In the genomic region with DNA sequence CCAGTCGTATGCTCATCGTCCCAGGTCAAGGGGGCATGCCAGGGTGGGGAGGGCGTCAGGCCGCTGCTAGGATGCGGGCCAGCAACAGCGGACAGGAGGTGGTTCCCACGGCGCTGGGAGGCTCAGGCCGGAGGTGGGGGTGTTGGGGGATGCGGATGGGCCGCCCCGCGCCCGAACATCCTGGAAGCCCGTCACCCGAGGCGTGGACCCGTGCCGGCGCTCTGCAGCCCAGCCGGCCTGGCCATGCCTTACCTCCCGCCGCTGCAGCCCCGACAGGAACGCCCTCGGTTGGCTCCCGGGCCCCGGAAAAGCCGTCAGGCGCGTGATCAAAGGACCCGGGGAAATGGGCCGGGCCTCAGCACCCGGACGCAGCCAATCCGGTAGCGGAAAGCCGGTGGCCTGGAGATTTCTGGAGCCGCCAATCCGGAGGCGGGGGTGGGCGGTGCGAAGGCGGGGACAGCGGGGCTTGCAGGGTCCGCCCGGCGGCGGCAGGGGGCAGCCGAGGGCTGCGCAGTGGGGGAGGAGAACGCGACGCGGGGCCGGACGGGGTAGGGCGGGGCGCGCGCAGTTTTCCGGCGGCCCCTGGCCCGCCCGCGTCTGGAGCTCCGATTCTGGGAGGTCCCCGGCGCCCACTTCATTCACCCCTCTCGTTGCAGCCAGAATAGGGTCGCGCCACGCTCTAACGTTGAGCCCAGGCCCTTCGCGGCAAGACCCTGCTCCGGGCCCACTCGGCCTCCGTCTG, we compare ENCODE assay signal across 8 cellular contexts. TPM values are rescaled to one million over a fixed set of nuclear protein-coding genes. Genes with fewer than 3 reads are reported as not detected.
DNase-seq lines count a peak whose midpoint lies in the region; ATAC-seq and TF ChIP-seq lines count a peak whose summit lies in the region.

A gene (minus strand): TSS at position 280 of the 742 bp plus-strand sequence. CDS start 1,215 bp downstream, outside the sequence.

- H3K27ac Mint-ChIP-seq in activated naive CD8-positive, alpha-beta T cell treated with anti-CD3 and anti-CD28 coated beads, Interleukin-2, amount 50 U/mL, for 24 hours = peak within 1 kb of the TSS; percentile 77

- H3K27me3 ChIP-seq in cardiac muscle cell (no peaks in the 10 kb centered on the region), transverse colon (no peaks in the 10 kb centered on the region)

- TF ChIP-seq POLR2A in transverse colon (IDR thresholded peaks at IDR 0.05) = peak; percentile 69

- TF ChIP-seq EP300 in transverse colon (IDR thresholded peaks at IDR 0.05; ENCODE audit: low read depth) = no peak

- WGBS in transverse colon (ENCODE audit: low coverage in 1 of 2), 2 donors = 0% methylated on average over 21 to 34 of the region's 79 CpGs

- in situ Hi-C loops in transverse colon (cut with MboI; ENCODE audit: low pct_ligation_motif_present in 1 of 4, low pct_unique_long_range_greater_than_20kb in 1 of 4, low sequenced_read_pairs in 3 of 4) = loop anchor here in 1 of 4 donors (10.0 kb wide), 1 partner anchor 166 kb away; no protein-coding TSS in a partner anchor

- peak; percentile 86 for TF ChIP-seq CTCF in GM12873 (IDR thresholded peaks at IDR 0.05; ENCODE audit: insufficient read depth, low read depth, low read length, missing control alignments)
- TF ChIP-seq CTCF in cardiac muscle cell (IDR thresholded peaks at IDR 0.05; ENCODE audit: low read depth, low read length) = peak; percentile 79
- TF ChIP-seq CTCF in transverse colon (IDR thresholded peaks at IDR 0.05) = peak; percentile 80 to 98 (median 96)

- peaks cover 49% of the 10 kb centered on the region for H3K4me1 Mint-ChIP-seq in activated naive CD8-positive, alpha-beta T cell treated with anti-CD3 and anti-CD28 coated beads, Interleukin-2, amount 50 U/mL, for 24 hours

- intact Hi-C loops in transverse colon (cut with DNase I; ENCODE audit: low total_unique reads) = loop anchor here (5.0 to 10.0 kb wide), 2 partner anchors 143 to 166 kb away; a partner anchor contains a TSS

- peak; percentile 93 for DNase-seq in NCI-H1436 (lab: John Stamatoyannopoulos, UW)
- DNase-seq in SW480 (ENCODE audit: low spot score) = peak; percentile 90
- DNase-seq in activated naive CD8-positive, alpha-beta T cell treated with anti-CD3 and anti-CD28 coated beads, Interleukin-2, amount 50 U/mL, for 24 hours = peak; percentile 98
- DNase-seq in cardiac muscle cell (ENCODE audit: low read depth in 1 of 2, low spot score in 1 of 2) = peak; percentile 97 to 98
- DNase-seq in pons (ENCODE audit: low spot score) = peak; percentile 95
- DNase-seq in transverse colon = peak; percentile 98

- peaks cover 8% of the 10 kb centered on the region for H3K36me3 Mint-ChIP-seq in activated naive CD8-positive, alpha-beta T cell treated with anti-CD3 and anti-CD28 coated beads, Interleukin-2, amount 50 U/mL, for 24 hours (ENCODE audit: low read depth)

- H3K36me3 ChIP-seq in cardiac muscle cell (peaks cover 3% of the 10 kb centered on the region), transverse colon (no peaks in the 10 kb centered on the region)

- H3K4me3 ChIP-seq in cardiac muscle cell (peak within 1 kb of the TSS; percentile 63), transverse colon (peak within 1 kb of the TSS; percentile 62 to 76 (median 68))

- peak; percentile 83 for ATAC-seq in HG02763 (IDR thresholded peaks at IDR 0.05; ENCODE audit: unreplicated experiment)
- peak; percentile 70 for ATAC-seq in activated naive CD8-positive, alpha-beta T cell treated with anti-CD3 and anti-CD28 coated beads, Interleukin-2, amount 50 U/mL, for 24 hours

- H3K4me3 Mint-ChIP-seq in activated naive CD8-positive, alpha-beta T cell treated with anti-CD3 and anti-CD28 coated beads, Interleukin-2, amount 50 U/mL, for 24 hours = peak within 1 kb of the TSS; percentile 83

- H3K27ac ChIP-seq in cardiac muscle cell (peak within 1 kb of the TSS; percentile 38), transverse colon (peak within 1 kb of the TSS; percentile 87 to 91 (median 88))

- H3K9me3 ChIP-seq in cardiac muscle cell (ENCODE audit: low read depth) (no peaks in the 10 kb centered on the region), transverse colon (no peaks in the 10 kb centered on the region)

- H3K27me3 Mint-ChIP-seq in activated naive CD8-positive, alpha-beta T cell treated with anti-CD3 and anti-CD28 coated beads, Interleukin-2, amount 50 U/mL, for 24 hours = peaks cover 2% of the 10 kb centered on the region

- no peaks in the 10 kb centered on the region for H3K4me1 ChIP-seq in cardiac muscle cell (ENCODE audit: low read depth)
- H3K4me1 ChIP-seq in transverse colon = peaks cover 10 to 26% (median 18%) of the 10 kb centered on the region in 4 donors

- H3K9me3 Mint-ChIP-seq in activated naive CD8-positive, alpha-beta T cell treated with anti-CD3 and anti-CD28 coated beads, Interleukin-2, amount 50 U/mL, for 24 hours = no peaks in the 10 kb centered on the region

RNA-seq across cellular contexts. Expression of the gene that starts here (rescaled TPM):
- total RNA-seq in cardiac muscle cell = 13.1 and 13.4 TPM in 2 replicates
- 14.7 and 17.7 TPM in 2 replicates for polyA plus RNA-seq in cardiac muscle cell
- total RNA-seq in transverse colon = 10 to 100 TPM in 3 of 4 donors, 1 to 10 TPM in 1; 8.2 to 14.9 (median 12.5) TPM

Comparison
In these comparisons a context has a peak if more than half of its experiments do, and no peak if none do; other contexts are left out.
1. Peak in every context shown above with its lines: DNase-seq, ATAC-seq, H3K4me3 ChIP-seq and H3K27ac ChIP-seq.